8 cellular contexts compared by ENCODE assay signal in the genomic region with DNA sequence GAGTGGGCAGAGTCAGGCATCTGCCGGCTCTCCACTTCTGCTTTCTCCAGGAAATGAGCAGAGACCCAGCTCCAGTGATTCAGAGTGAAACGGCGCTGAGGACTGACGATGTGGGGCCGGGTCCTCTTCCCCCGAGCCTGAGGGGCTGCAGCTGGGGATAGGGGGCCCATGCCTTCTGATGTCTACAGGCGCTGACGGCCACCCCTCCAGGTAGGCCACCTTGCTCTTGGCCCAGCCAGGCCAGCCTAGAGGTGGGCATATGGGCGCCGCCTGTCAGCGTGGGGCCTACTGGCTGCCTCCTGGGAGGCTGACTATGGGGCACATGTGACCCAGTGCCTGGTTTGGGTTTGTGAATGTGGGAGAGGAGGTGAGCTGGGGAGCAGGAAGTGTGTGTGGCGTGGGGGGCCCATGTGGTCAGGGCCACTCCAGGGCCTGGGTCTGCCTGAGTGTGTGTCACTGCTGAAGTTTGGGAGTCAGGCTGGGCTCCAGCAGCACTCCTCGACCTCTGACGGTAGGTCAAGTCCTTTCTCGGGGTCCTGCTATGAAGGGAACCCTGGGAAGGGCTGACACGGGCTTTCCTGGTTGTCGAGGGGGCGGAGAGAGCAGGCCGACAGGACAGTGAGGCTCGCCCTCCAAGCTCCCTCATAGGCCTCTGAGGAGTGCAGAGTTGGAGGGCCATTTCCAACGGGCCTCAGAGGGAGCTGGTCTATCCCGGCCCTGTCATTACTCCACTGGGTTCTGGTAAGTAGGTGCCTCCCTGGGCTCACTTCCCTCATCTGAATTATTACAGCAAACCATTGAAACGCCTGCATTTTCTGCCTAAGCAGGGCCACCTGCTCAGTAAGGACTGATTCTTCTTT. TPM values are rescaled to one million over a fixed set of nuclear protein-coding genes. Genes with fewer than 3 reads are reported as not detected.
DNase-seq lines count a peak whose midpoint lies in the region; ATAC-seq, FAIRE-seq and TF ChIP-seq lines count a peak whose summit lies in the region.

A gene with protein sequence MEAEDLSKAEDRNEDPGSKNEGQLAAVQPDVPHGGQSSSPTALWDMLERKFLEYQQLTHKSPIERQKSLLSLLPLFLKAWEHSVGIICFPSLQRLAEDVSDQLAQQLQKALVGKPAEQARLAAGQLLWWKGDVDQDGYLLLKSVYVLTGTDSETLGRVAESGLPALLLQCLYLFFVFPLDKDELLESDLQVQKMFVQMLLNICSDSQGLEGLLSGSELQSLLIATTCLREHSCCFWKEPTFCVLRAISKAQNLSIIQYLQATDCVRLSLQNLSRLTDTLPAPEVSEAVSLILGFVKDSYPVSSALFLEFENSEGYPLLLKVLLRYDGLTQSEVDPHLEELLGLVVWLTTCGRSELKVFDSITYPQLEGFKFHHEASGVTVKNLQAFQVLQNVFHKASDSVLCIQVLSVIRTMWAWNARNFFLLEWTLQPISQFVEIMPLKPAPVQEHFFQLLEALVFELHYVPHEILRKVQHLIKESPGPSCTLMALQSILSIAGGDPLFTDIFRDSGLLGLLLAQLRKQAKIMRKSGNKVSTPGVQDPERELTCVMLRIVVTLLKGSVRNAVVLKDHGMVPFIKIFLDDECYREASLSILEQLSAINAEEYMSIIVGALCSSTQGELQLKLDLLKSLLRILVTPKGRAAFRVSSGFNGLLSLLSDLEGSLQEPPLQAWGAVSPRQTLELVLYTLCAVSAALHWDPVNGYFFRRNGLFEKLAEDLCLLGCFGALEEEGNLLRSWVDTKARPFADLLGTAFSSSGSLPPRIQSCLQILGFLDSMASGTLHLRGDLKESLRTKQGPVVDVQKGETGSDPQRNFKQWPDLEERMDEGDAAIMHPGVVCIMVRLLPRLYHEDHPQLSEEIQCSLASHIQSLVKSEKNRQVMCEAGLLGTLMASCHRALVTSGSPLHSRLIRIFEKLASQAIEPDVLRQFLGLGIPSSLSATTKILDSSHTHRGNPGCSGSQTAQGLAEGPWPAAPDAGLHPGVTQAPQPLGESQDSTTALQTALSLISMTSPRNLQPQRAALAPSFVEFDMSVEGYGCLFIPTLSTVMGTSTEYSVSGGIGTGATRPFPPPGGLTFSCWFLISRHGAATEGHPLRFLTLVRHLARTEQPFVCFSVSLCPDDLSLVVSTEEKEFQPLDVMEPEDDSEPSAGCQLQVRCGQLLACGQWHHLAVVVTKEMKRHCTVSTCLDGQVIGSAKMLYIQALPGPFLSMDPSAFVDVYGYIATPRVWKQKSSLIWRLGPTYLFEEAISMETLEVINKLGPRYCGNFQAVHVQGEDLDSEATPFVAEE (N-terminal part only) (plus strand): TSS at position 82 of the 860 bp plus-strand sequence. CDS start 24,860 bp downstream, outside the sequence.

- peak; percentile 84 for TF ChIP-seq POLR2A in GM12892 (IDR thresholded peaks at IDR 0.05; ENCODE audit: low read depth, low read length)

- ATAC-seq in GM21717 (IDR thresholded peaks at IDR 0.05; ENCODE audit: unreplicated experiment): peak; percentile 68

- FAIRE-seq in GM12892 (lab: Jason Lieb, UNC) (peak; percentile 99), HTR-8/SVneo (lab: Jason Lieb, UNC) (no peak)

- no peaks in the 10 kb centered on the region for H3K27me3 ChIP-seq in layer of hippocampus (ENCODE audit: control insufficient read depth, insufficient read depth, low read length)

- peak within 1 kb of the TSS; percentile 38 for H3K27ac ChIP-seq in layer of hippocampus (ENCODE audit: low read depth, low read length)

- peak; percentile 64 for DNase-seq in GM12892 (ENCODE audit: insufficient read length)
- peak; percentile 88 for DNase-seq in NAMALWA (ENCODE audit: low spot score)
- no peak for DNase-seq in NCI-H510A (lab: John Stamatoyannopoulos, UW)
- DNase-seq in activated gamma-delta T cell (lab: John Stamatoyannopoulos, UW): no peak
- no peak for DNase-seq in T-helper 9 cell
- no peak for DNase-seq in HTR-8/SVneo (ENCODE audit: insufficient read length, low spot score)

RNA-seq across cellular contexts. Expression of the gene that starts here (rescaled TPM):
- 36.4 TPM for polyA plus RNA-seq in GM12892 (2012; ENCODE audit: missing spikeins)

Comparison
In these comparisons a context has a peak if more than half of its experiments do, and no peak if none do; other contexts are left out.
1. DNase-seq: peak in GM12892 (single experiment) and NAMALWA (single experiment); none in NCI-H510A (single experiment), activated gamma-delta T cell (single experiment), T-helper 9 cell (single experiment) and HTR-8/SVneo (single experiment).